ENCODE assay signal across 1 cellular context in the genomic region with DNA sequence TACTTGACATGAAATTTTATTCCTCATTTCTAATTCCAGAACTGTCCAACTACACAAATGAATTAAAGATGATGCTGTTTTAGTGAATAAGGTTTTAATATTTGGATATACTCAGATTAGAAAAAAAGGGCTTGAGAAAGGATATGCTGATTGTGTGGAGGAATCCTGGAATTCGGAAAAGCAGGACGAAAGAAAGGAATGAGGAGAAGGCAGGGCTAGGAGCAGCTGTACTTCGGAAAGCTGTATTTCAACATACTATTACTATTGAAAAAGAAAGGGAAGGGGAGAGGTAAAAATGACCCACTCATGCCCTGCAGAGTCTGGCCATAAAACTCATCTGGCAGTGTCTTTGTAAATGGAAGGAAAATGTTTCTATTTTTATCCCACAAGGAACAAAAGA.
TF ChIP-seq lines count a peak whose summit lies in the region.

No MANE protein-coding gene starts in this region.

TF ChIP-seq in GM23338, 12 proteins besides CTCF, POLR2A, EP300 and RAD21 (continued from another document):
- TF ChIP-seq, protein P1, sequence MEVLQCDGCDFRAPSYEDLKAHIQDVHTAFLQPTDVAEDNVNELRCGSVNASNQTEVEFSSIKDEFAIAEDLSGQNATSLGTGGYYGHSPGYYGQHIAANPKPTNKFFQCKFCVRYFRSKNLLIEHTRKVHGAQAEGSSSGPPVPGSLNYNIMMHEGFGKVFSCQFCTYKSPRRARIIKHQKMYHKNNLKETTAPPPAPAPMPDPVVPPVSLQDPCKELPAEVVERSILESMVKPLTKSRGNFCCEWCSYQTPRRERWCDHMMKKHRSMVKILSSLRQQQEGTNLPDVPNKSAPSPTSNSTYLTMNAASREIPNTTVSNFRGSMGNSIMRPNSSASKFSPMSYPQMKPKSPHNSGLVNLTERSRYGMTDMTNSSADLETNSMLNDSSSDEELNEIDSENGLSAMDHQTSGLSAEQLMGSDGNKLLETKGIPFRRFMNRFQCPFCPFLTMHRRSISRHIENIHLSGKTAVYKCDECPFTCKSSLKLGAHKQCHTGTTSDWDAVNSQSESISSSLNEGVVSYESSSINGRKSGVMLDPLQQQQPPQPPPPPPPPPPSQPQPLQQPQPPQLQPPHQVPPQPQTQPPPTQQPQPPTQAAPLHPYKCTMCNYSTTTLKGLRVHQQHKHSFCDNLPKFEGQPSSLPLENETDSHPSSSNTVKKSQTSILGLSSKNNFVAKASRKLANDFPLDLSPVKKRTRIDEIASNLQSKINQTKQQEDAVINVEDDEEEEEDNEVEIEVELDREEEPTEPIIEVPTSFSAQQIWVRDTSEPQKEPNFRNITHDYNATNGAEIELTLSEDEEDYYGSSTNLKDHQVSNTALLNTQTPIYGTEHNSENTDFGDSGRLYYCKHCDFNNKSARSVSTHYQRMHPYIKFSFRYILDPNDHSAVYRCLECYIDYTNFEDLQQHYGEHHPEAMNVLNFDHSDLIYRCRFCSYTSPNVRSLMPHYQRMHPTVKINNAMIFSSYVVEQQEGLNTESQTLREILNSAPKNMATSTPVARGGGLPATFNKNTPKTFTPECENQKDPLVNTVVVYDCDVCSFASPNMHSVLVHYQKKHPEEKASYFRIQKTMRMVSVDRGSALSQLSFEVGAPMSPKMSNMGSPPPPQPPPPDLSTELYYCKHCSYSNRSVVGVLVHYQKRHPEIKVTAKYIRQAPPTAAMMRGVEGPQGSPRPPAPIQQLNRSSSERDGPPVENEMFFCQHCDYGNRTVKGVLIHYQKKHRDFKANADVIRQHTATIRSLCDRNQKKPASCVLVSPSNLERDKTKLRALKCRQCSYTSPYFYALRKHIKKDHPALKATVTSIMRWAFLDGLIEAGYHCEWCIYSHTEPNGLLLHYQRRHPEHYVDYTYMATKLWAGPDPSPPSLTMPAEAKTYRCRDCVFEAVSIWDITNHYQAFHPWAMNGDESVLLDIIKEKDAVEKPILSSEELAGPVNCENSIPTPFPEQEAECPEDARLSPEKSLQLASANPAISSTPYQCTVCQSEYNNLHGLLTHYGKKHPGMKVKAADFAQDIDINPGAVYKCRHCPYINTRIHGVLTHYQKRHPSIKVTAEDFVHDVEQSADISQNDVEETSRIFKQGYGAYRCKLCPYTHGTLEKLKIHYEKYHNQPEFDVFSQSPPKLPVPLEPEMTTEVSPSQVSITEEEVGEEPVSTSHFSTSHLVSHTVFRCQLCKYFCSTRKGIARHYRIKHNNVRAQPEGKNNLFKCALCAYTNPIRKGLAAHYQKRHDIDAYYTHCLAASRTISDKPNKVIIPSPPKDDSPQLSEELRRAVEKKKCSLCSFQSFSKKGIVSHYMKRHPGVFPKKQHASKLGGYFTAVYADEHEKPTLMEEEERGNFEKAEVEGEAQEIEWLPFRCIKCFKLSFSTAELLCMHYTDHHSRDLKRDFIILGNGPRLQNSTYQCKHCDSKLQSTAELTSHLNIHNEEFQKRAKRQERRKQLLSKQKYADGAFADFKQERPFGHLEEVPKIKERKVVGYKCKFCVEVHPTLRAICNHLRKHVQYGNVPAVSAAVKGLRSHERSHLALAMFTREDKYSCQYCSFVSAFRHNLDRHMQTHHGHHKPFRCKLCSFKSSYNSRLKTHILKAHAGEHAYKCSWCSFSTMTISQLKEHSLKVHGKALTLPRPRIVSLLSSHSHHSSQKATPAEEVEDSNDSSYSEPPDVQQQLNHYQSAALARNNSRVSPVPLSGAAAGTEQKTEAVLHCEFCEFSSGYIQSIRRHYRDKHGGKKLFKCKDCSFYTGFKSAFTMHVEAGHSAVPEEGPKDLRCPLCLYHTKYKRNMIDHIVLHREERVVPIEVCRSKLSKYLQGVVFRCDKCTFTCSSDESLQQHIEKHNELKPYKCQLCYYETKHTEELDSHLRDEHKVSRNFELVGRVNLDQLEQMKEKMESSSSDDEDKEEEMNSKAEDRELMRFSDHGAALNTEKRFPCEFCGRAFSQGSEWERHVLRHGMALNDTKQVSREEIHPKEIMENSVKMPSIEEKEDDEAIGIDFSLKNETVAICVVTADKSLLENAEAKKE (CRISPR knock-in tag; IDR thresholded peaks at IDR 0.05) = no peak
- TF ChIP-seq JUNB (IDR thresholded peaks at IDR 0.05; ENCODE audit: unreplicated experiment) = no peak
- TF ChIP-seq ZNF331 (CRISPR knock-in tag; IDR thresholded peaks at IDR 0.05; ENCODE audit: low read depth) = no peak
- no peak for TF ChIP-seq CREB1 (CRISPR knock-in tag; IDR thresholded peaks at IDR 0.05; ENCODE audit: low read depth)
- TF ChIP-seq ZNF114 (CRISPR knock-in tag; IDR thresholded peaks at IDR 0.05) = no peak
- no peak for TF ChIP-seq EZH2 (IDR thresholded peaks at IDR 0.05; ENCODE audit: low read depth, unreplicated experiment)
- TF ChIP-seq, protein P2, sequence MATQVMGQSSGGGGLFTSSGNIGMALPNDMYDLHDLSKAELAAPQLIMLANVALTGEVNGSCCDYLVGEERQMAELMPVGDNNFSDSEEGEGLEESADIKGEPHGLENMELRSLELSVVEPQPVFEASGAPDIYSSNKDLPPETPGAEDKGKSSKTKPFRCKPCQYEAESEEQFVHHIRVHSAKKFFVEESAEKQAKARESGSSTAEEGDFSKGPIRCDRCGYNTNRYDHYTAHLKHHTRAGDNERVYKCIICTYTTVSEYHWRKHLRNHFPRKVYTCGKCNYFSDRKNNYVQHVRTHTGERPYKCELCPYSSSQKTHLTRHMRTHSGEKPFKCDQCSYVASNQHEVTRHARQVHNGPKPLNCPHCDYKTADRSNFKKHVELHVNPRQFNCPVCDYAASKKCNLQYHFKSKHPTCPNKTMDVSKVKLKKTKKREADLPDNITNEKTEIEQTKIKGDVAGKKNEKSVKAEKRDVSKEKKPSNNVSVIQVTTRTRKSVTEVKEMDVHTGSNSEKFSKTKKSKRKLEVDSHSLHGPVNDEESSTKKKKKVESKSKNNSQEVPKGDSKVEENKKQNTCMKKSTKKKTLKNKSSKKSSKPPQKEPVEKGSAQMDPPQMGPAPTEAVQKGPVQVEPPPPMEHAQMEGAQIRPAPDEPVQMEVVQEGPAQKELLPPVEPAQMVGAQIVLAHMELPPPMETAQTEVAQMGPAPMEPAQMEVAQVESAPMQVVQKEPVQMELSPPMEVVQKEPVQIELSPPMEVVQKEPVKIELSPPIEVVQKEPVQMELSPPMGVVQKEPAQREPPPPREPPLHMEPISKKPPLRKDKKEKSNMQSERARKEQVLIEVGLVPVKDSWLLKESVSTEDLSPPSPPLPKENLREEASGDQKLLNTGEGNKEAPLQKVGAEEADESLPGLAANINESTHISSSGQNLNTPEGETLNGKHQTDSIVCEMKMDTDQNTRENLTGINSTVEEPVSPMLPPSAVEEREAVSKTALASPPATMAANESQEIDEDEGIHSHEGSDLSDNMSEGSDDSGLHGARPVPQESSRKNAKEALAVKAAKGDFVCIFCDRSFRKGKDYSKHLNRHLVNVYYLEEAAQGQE (IDR thresholded peaks at IDR 0.05; ENCODE audit: unreplicated experiment) = no peak
- TF ChIP-seq EZH2phosphoT487 (IDR thresholded peaks at IDR 0.05; ENCODE audit: unreplicated experiment) = no peak
